16 cellular contexts compared by ENCODE assay signal in the genomic region with DNA sequence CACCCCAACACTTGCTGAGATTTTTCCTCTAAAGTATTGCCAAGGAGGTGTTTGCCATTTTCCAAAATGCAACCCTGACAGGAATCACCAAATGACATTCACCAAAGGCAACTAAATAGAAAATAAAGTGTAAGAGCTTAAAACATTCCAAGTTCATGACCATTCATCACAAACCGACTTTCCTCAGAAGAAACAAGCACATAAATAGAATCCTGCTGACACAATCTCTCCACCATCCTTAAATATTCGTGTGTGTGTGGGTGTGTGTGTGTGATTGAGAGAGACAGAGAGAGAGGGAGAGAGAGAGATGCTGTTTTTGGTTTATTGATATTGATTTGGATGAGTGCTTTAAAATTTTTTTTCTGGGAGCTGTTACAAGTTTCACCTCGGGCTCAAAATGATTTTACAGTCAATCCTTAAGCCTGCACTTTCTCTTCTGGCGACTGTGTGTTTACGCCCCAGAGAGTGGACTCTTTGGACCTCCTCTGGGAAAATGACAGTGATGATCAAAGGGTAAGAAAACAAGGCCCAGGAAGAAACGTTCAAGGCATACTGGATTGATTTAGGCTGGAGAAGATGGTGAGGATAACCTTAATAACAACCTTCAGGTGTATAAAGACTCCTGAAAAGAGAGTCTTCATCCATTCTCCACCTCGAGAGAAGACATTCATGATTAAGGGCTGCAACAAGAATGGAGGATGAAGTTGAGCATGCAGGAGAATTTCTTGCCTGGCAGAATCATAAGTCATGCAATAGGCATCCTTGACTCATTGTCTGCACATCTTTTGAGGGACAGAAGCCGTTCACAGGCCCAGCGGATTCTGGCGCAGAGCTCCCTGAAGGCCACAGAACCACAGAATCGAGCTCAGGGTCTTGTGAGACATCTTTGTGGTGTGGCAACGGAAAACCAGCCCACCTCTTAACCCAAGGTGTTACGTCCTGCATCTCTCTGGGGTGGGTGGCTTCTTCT.
A peak's percentile ranks its signal among the peaks of the same experiment; 100 is the strongest.
DNase-seq lines count a peak whose midpoint lies in the region; ATAC-seq and TF ChIP-seq lines count a peak whose summit lies in the region.
"Had no signal": no experiment of that assay in that cellular context is flagged by ENCODE, and none has a peak within 500 bp of the region (broad histone marks: within the 10 kb centered on the region; RNA-seq: fewer than 3 reads in every experiment).

No MANE protein-coding gene starts in this region.

- no peak overlapping the region for H3K4me2 ChIP-seq in mammary epithelial cell (ENCODE audit: insufficient read depth, low read depth, low read length)

- H3K9me3 ChIP-seq in mammary epithelial cell (replicated peaks; ENCODE audit: insufficient read depth, low read length), result no peaks in the 10 kb centered on the region
- no peaks in the 10 kb centered on the region for H3K9me3 ChIP-seq in WERI-Rb-1 (ENCODE audit: severe bottlenecking)

- no peaks in the 10 kb centered on the region for H3K36me3 ChIP-seq in mammary epithelial cell (ENCODE audit: insufficient read depth, low read length)
- no peaks in the 10 kb centered on the region for H3K36me3 ChIP-seq in WERI-Rb-1

- CTCF ChIA-PET in mammary epithelial cell (lab: Charles Lee; ENCODE audit: low non-redundant PET), result no interaction called here
- CTCF ChIA-PET in activated CD8-positive, alpha-beta T cell treated with anti-CD3 and anti-CD28 coated beads, Interleukin-2, amount 10 ng/mL, durations not matched to agents 7 days and 5 days (lab: Charles Lee), result no interaction called here

- H3K4me3 Mint-ChIP-seq in activated CD8-positive, alpha-beta T cell treated with anti-CD3 and anti-CD28 coated beads, Interleukin-2, amount 10 ng/mL, durations not matched to agents 7 days and 5 days, result no peak overlapping the region
- H3K4me3 Mint-ChIP-seq: activated CD4-positive, alpha-beta memory T cell treated with anti-CD3 and anti-CD28 coated beads for 36 hours; T-helper 2 cell treated with Interferon-gamma antibody and Interleukin-4, amounts not matched to agents 5 μg/mL and 100 μg/mL, for 36 hours had no signal

- no peaks in the 10 kb centered on the region for H3K27me3 Mint-ChIP-seq in activated CD8-positive, alpha-beta T cell treated with anti-CD3 and anti-CD28 coated beads, Interleukin-2, amount 10 ng/mL, durations not matched to agents 7 days and 5 days (ENCODE audit: low read depth)

- H3K9ac ChIP-seq in mammary epithelial cell (ENCODE audit: insufficient read depth, low read length), result no peak overlapping the region

- H2AFZ ChIP-seq in mammary epithelial cell (ENCODE audit: low read depth, low read length), result peak overlapping the region; percentile 70

- H3K27me3 ChIP-seq in mammary epithelial cell (ENCODE audit: insufficient read depth, low read length) (no peaks in the 10 kb centered on the region), WERI-Rb-1 (ENCODE audit: insufficient read depth, low read depth, severe bottlenecking) (no peaks in the 10 kb centered on the region)

- H3K27ac Mint-ChIP-seq in activated CD8-positive, alpha-beta T cell treated with anti-CD3 and anti-CD28 coated beads, Interleukin-2, amount 10 ng/mL, durations not matched to agents 7 days and 5 days, result no peak overlapping the region
- H3K27ac Mint-ChIP-seq: activated CD4-positive, alpha-beta memory T cell treated with anti-CD3 and anti-CD28 coated beads for 36 hours; T-helper 2 cell treated with Interferon-gamma antibody and Interleukin-4, amounts not matched to agents 5 μg/mL and 100 μg/mL, for 36 hours had no signal

- POLR2A ChIA-PET in activated CD8-positive, alpha-beta T cell treated with anti-CD3 and anti-CD28 coated beads, Interleukin-2, amount 10 ng/mL, durations not matched to agents 7 days and 5 days (lab: Charles Lee), result no interaction called here

- no peaks in the 10 kb centered on the region for H4K20me1 ChIP-seq in mammary epithelial cell (ENCODE audit: insufficient read depth, low read length)

- in situ Hi-C loops in mammary epithelial cell (cut with MboI; ENCODE audit: low sequenced_read_pairs in 2 of 2), result no loop called here

- TF ChIP-seq CTCF in mammary epithelial cell (conservative IDR thresholded peaks at IDR 0.05 in 1 of 2, IDR thresholded peaks at IDR 0.05 in 1 of 2; ENCODE audit: extremely low read depth in 1 of 2, insufficient read depth in 1 of 2, low read depth in 1 of 2, low read length in 2 of 2) (no peak), WERI-Rb-1 (IDR thresholded peaks at IDR 0.05; ENCODE audit: low read depth, low read length) (no peak), GM20000 (IDR thresholded peaks at IDR 0.05; ENCODE audit: extremely low read depth, missing control alignments) (no peak)

- H3K36me3 Mint-ChIP-seq in activated CD8-positive, alpha-beta T cell treated with anti-CD3 and anti-CD28 coated beads, Interleukin-2, amount 10 ng/mL, durations not matched to agents 7 days and 5 days (ENCODE audit: low read depth), result no peaks in the 10 kb centered on the region

- no peak overlapping the region for H3K27ac ChIP-seq in mammary epithelial cell (ENCODE audit: insufficient read depth, low read depth, low read length)
- H3K27ac ChIP-seq in WERI-Rb-1, result no peak overlapping the region

- H3K9me3 Mint-ChIP-seq in activated CD8-positive, alpha-beta T cell treated with anti-CD3 and anti-CD28 coated beads, Interleukin-2, amount 10 ng/mL, durations not matched to agents 7 days and 5 days (ENCODE audit: insufficient read depth), result no peaks in the 10 kb centered on the region
- H3K9me3 Mint-ChIP-seq: T-helper 2 cell treated with Interferon-gamma antibody and Interleukin-4, amounts not matched to agents 5 μg/mL and 100 μg/mL, for 36 hours had no signal

- no peaks in the 10 kb centered on the region for H3K4me1 Mint-ChIP-seq in activated CD8-positive, alpha-beta T cell treated with anti-CD3 and anti-CD28 coated beads, Interleukin-2, amount 10 ng/mL, durations not matched to agents 7 days and 5 days (ENCODE audit: low read depth)

- dilution Hi-C loops in mammary epithelial cell (cut with HindIII; ENCODE audit: low sequenced_read_pairs), result no loop called here

- ATAC-seq in activated CD8-positive, alpha-beta T cell treated with anti-CD3 and anti-CD28 coated beads, Interleukin-2, amount 10 ng/mL, durations not matched to agents 7 days and 5 days, result no peak
- no peak for ATAC-seq in GM18907 (IDR thresholded peaks at IDR 0.05; ENCODE audit: unreplicated experiment)

- BruUV-seq in mammary epithelial cell (replicated peaks; lab: Mats Ljungman, UMichigan), result no TSS peak

- H3K4me1 ChIP-seq in mammary epithelial cell (ENCODE audit: insufficient read depth, low read length), result peaks cover 12% of the 10 kb centered on the region

- no peak overlapping the region for H3K4me3 ChIP-seq in mammary epithelial cell (replicated peaks in 1 of 3; ENCODE audit: insufficient read depth in 1 of 3, low read depth in 2 of 3, low read length in 3 of 3)
- H3K4me3 ChIP-seq in WERI-Rb-1 (ENCODE audit: low read depth, low read length), result no peak overlapping the region
- H3K4me3 ChIP-seq: lung had no signal

- intact Hi-C loops in mammary epithelial cell (cut with micrococcal nuclease), result no loop called here

- WGBS in mammary epithelial cell (ENCODE audit: low coverage, missing lambda C conversion rate), result 46% methylated on average over 13 of the region's 13 CpGs

- no peaks in the 10 kb centered on the region for H3K79me2 ChIP-seq in mammary epithelial cell (ENCODE audit: insufficient read depth, low read length)

- DNase-seq in AG20443 (ENCODE audit: low spot score) (peak; percentile 69), HS-27A (ENCODE audit: low read depth) (peak; percentile 17), mammary epithelial cell (peak; percentile 80), myocyte (ENCODE audit: low read depth) (peak; percentile 87), WERI-Rb-1 (no peak), GM20000 (ENCODE audit: low spot score) (no peak)
- no peak for DNase-seq in activated CD8-positive, alpha-beta T cell treated with anti-CD3 and anti-CD28 coated beads, Interleukin-2, amount 10 ng/mL, durations not matched to agents 7 days and 5 days
- DNase-seq: activated CD4-positive, alpha-beta memory T cell treated with anti-CD3 and anti-CD28 coated beads for 36 hours; activated naive CD4-positive, alpha-beta T cell; dorsolateral prefrontal cortex; NCI-H2029 treated with DMSO at 0.1 percent for 48 hours; stimulated activated CD4-positive, alpha-beta T cell treated with anti-CD3 and anti-CD28 coated beads, Interleukin-1b, Interleukin-23, amount 100 ng/mL, for 48 hours; stimulated activated naive CD4-positive, alpha-beta T cell treated with Interleukin-2 at 50 U/mL for 16 hours had no signal

Comparison
In these comparisons a context has a peak if more than half of its experiments do, and no peak if none do; other contexts are left out.
1. DNase-seq: peak in AG20443 (single experiment), HS-27A (single experiment), mammary epithelial cell (single experiment) and myocyte (single experiment); none in activated CD8-positive, alpha-beta T cell treated with anti-CD3 and anti-CD28 coated beads, Interleukin-2, amount 10 ng/mL, durations not matched to agents 7 days and 5 days (single experiment), WERI-Rb-1 (single experiment) and GM20000 (single experiment).